ENCODE assay signal across 7 cellular contexts in the genomic region with DNA sequence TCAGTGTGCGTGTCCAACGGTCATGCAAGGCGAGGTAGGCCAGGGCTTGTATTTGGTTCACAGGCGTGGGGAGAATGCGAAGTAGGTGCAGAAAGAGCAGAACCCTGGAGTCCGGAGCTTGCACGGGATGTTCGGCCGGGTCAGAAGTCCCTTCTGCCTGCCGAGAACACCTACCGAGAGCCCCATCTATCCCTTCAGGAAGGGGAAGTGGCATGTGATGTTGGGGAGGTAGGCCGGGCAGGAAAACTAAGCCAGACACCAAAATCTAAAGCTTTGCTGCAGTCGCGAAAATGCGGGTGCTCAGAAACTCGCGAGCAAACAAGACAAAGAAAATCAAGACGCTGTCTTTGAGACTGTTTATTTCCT. TPM values are rescaled to one million over a fixed set of nuclear protein-coding genes. Genes with fewer than 3 reads are reported as not detected.
DNase-seq lines count a peak whose midpoint lies in the region; ATAC-seq and TF ChIP-seq lines count a peak whose summit lies in the region.

No MANE protein-coding gene starts in this region.

- H3K36me3 ChIP-seq in osteoblast (ENCODE audit: insufficient read depth, low read length), result peaks cover 24% of the 10 kb centered on the region

- H3K4me3 Mint-ChIP-seq in activated CD8-positive, alpha-beta T cell treated with anti-CD3 and anti-CD28 coated beads, Interleukin-2, amount 10 ng/mL, durations not matched to agents 7 days and 5 days, result peak overlapping the region; percentile 91

- CTCF ChIA-PET in activated CD8-positive, alpha-beta T cell treated with anti-CD3 and anti-CD28 coated beads, Interleukin-2, amount 10 ng/mL, durations not matched to agents 7 days and 5 days (lab: Charles Lee), result interaction anchor here (0.9 to 14.2 kb wide), 9 partner anchors 9 to 178 kb away, joined by 3 to 144 read pairs (median 5); a partner anchor contains a TSS

- peaks cover 18% of the 10 kb centered on the region for H3K4me1 ChIP-seq in osteoblast (ENCODE audit: insufficient read depth, low read length)

- H3K27me3 ChIP-seq in osteoblast (ENCODE audit: insufficient read depth, low read length), result no peaks in the 10 kb centered on the region

- DNase-seq in GM12865 (ENCODE audit: low read depth), result peak; percentile 47
- DNase-seq in activated CD8-positive, alpha-beta T cell treated with anti-CD3 and anti-CD28 coated beads, Interleukin-2, amount 10 ng/mL, durations not matched to agents 7 days and 5 days, result no peak
- no peak for DNase-seq in foreskin fibroblast
- DNase-seq in osteoblast (ENCODE audit: insufficient read length, low spot score, missing footprints), result peak; percentile 66

- TF ChIP-seq CTCF in GM12865 (IDR thresholded peaks at IDR 0.05; ENCODE audit: insufficient read depth, low read depth, low read length, missing control alignments) (no peak), foreskin fibroblast (IDR thresholded peaks at IDR 0.05; ENCODE audit: low read depth, low read length) (no peak), osteoblast (IDR thresholded peaks at IDR 0.05; ENCODE audit: extremely low read depth, low read depth, low read length) (no peak)

- peak; percentile 3 for ATAC-seq in HG03442 (IDR thresholded peaks at IDR 0.05; ENCODE audit: unreplicated experiment)
- peak; percentile 21 for ATAC-seq in activated CD8-positive, alpha-beta T cell treated with anti-CD3 and anti-CD28 coated beads, Interleukin-2, amount 10 ng/mL, durations not matched to agents 7 days and 5 days
- no peak for ATAC-seq in GM21367 (IDR thresholded peaks at IDR 0.05; ENCODE audit: unreplicated experiment)
- no peak for ATAC-seq in GM21717 (IDR thresholded peaks at IDR 0.05; ENCODE audit: unreplicated experiment)

- no peaks in the 10 kb centered on the region for H3K9me3 Mint-ChIP-seq in activated CD8-positive, alpha-beta T cell treated with anti-CD3 and anti-CD28 coated beads, Interleukin-2, amount 10 ng/mL, durations not matched to agents 7 days and 5 days (ENCODE audit: insufficient read depth)

- peak overlapping the region; percentile 87 for H3K4me2 ChIP-seq in osteoblast (ENCODE audit: insufficient read depth, low read length)

- H3K27me3 Mint-ChIP-seq in activated CD8-positive, alpha-beta T cell treated with anti-CD3 and anti-CD28 coated beads, Interleukin-2, amount 10 ng/mL, durations not matched to agents 7 days and 5 days (ENCODE audit: low read depth), result no peaks in the 10 kb centered on the region

- H3K27ac Mint-ChIP-seq in activated CD8-positive, alpha-beta T cell treated with anti-CD3 and anti-CD28 coated beads, Interleukin-2, amount 10 ng/mL, durations not matched to agents 7 days and 5 days, result peak overlapping the region; percentile 93

- peaks cover 24% of the 10 kb centered on the region for H3K36me3 Mint-ChIP-seq in activated CD8-positive, alpha-beta T cell treated with anti-CD3 and anti-CD28 coated beads, Interleukin-2, amount 10 ng/mL, durations not matched to agents 7 days and 5 days (ENCODE audit: low read depth)

- H4K20me1 ChIP-seq in osteoblast (ENCODE audit: insufficient read depth, low read length), result no peaks in the 10 kb centered on the region

- H3K79me2 ChIP-seq in osteoblast (ENCODE audit: insufficient read depth, low read length), result peaks cover 19% of the 10 kb centered on the region

- H3K9me3 ChIP-seq in osteoblast (ENCODE audit: low read depth, low read length), result no peaks in the 10 kb centered on the region

- H3K4me3 ChIP-seq in GM12865 (ENCODE audit: low read depth, low read length), result peak overlapping the region; percentile 69
- H3K4me3 ChIP-seq in foreskin fibroblast (ENCODE audit: low read depth in 1 of 2, low read length in 2 of 2), result peak overlapping the region; percentile 53 to 85
- H3K4me3 ChIP-seq in osteoblast (ENCODE audit: insufficient read depth, low read length), result peak overlapping the region; percentile 84

- H2AFZ ChIP-seq in osteoblast (ENCODE audit: low read length), result peak overlapping the region; percentile 95

- POLR2A ChIA-PET in activated CD8-positive, alpha-beta T cell treated with anti-CD3 and anti-CD28 coated beads, Interleukin-2, amount 10 ng/mL, durations not matched to agents 7 days and 5 days (lab: Charles Lee), result interaction anchor here (0.6 to 4.2 kb wide), 11 partner anchors 9 to 805 kb away, joined by 3 to 54 read pairs (median 6); a partner anchor contains a TSS

- peaks cover 27% of the 10 kb centered on the region for H3K4me1 Mint-ChIP-seq in activated CD8-positive, alpha-beta T cell treated with anti-CD3 and anti-CD28 coated beads, Interleukin-2, amount 10 ng/mL, durations not matched to agents 7 days and 5 days (ENCODE audit: low read depth)

- peak overlapping the region; percentile 90 for H3K27ac ChIP-seq in osteoblast (ENCODE audit: low read depth, low read length)

RNA-seq across cellular contexts. Expression of a gene that starts 0.4 kb away (rescaled TPM):
- total RNA-seq in activated CD8-positive, alpha-beta T cell treated with anti-CD3 and anti-CD28 coated beads, Interleukin-2, amount 10 ng/mL, durations not matched to agents 7 days and 5 days, result 10 to 100 TPM; 21.8 to 23.7 TPM
- total RNA-seq in osteoblast, result 21.2 and 22.1 TPM in 2 replicates

RNA-seq across cellular contexts. Expression of a gene that starts 9.4 kb away (rescaled TPM):
- total RNA-seq in activated CD8-positive, alpha-beta T cell treated with anti-CD3 and anti-CD28 coated beads, Interleukin-2, amount 10 ng/mL, durations not matched to agents 7 days and 5 days, result 10 to 100 TPM; 89.7 to 96.6 TPM
- 48.3 and 57.9 TPM in 2 replicates for total RNA-seq in osteoblast

RNA-seq across cellular contexts. Expression of a gene that starts 16.4 kb away (rescaled TPM):
- 10 to 100 TPM; 37.3 to 40.8 TPM for total RNA-seq in activated CD8-positive, alpha-beta T cell treated with anti-CD3 and anti-CD28 coated beads, Interleukin-2, amount 10 ng/mL, durations not matched to agents 7 days and 5 days
- total RNA-seq in osteoblast, result 37.4 and 51.4 TPM in 2 replicates

RNA-seq across cellular contexts. Expression of a gene that starts 16.8 kb away (rescaled TPM):
- total RNA-seq in activated CD8-positive, alpha-beta T cell treated with anti-CD3 and anti-CD28 coated beads, Interleukin-2, amount 10 ng/mL, durations not matched to agents 7 days and 5 days, result 10 to 100 TPM; 12.4 to 12.8 TPM
- 13.0 TPM in 2 replicates for total RNA-seq in osteoblast

RNA-seq across cellular contexts. Expression of a gene that starts 21.0 kb away (rescaled TPM):
- 10 to 100 TPM; 20.1 to 20.3 TPM for total RNA-seq in activated CD8-positive, alpha-beta T cell treated with anti-CD3 and anti-CD28 coated beads, Interleukin-2, amount 10 ng/mL, durations not matched to agents 7 days and 5 days
- total RNA-seq in osteoblast, result 9.0 and 11.5 TPM in 2 replicates

Comparison
In these comparisons a context has a peak if more than half of its experiments do, and no peak if none do; other contexts are left out.
1. DNase-seq: peak in GM12865 (single experiment) and osteoblast (single experiment); none in activated CD8-positive, alpha-beta T cell treated with anti-CD3 and anti-CD28 coated beads, Interleukin-2, amount 10 ng/mL, durations not matched to agents 7 days and 5 days (single experiment) and foreskin fibroblast (0 of 2).
2. ATAC-seq: peak in HG03442 (single experiment) and activated CD8-positive, alpha-beta T cell treated with anti-CD3 and anti-CD28 coated beads, Interleukin-2, amount 10 ng/mL, durations not matched to agents 7 days and 5 days (single experiment); none in GM21367 (single experiment) and GM21717 (single experiment).
3. Peak in every context shown above with its lines, with median percentiles within 50 percentile points of each other: H3K4me3 ChIP-seq.